ENCODE assay signal across 32 cellular contexts in the genomic region with DNA sequence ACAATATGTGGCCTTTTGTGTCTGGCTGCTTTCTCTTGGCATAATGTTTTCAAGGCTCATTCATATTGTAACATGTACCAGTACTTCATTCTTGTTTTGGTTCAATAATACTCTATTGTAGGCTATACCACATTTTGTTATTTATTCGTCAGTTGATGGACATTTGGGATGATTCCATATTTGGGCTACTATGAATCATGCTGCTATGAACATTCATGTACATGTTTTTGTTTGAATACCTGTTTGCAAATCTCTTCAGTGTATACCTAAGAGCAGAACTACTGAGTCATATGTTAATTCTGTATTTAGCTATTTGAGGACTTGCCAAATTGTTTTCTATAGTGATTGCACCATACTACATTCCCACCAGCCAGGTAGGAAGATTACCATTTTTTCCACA.
A peak's percentile ranks its signal among the peaks of the same experiment; 100 is the strongest.
DNase-seq lines count a peak whose midpoint lies in the region; ATAC-seq, FAIRE-seq and TF ChIP-seq lines count a peak whose summit lies in the region.
"Had no signal": no experiment of that assay in that cellular context is flagged by ENCODE, and none has a peak within 500 bp of the region (broad histone marks: within the 10 kb centered on the region; RNA-seq: fewer than 3 reads in every experiment).

No MANE protein-coding gene starts in this region.

- no peak for ATAC-seq in GM18870 (IDR thresholded peaks at IDR 0.05; ENCODE audit: unreplicated experiment)
- ATAC-seq: left lobe of liver; naive thymus-derived CD4-positive, alpha-beta T cell; Panc1 had no signal

- TF ChIP-seq CTCF in bronchial epithelial cell (IDR thresholded peaks at IDR 0.05; ENCODE audit: insufficient read depth, low read length, severe bottlenecking) = no peak
- no peak for TF ChIP-seq CTCF in neural cell (IDR thresholded peaks at IDR 0.05; ENCODE audit: poor library complexity, severe bottlenecking)

- peak overlapping the region; percentile 1 for H3K27ac Mint-ChIP-seq in activated T-cell treated with anti-CD3 and anti-CD28 coated beads, Interleukin-2, amount 50 U/mL, for 24 hours
- no peak overlapping the region for H3K27ac Mint-ChIP-seq in activated CD4-positive, alpha-beta T cell treated with anti-CD3 and anti-CD28 coated beads, Interleukin-2, amount 10 ng/mL, durations not matched to agents 24 days and 14 days
- H3K27ac Mint-ChIP-seq: activated naive CD4-positive, alpha-beta T cell treated with anti-CD3 and anti-CD28 coated beads for 36 hours; B cell; dendritic cell treated with granulocyte-macrophage colony-stimulating factor and Interleukin-4, amounts not matched to agents 40 ng/mL and 50 ng/mL, for 4 days; immature natural killer cell had no signal

- no peaks in the 10 kb centered on the region for H3K9me2 ChIP-seq in neural cell (ENCODE audit: insufficient read depth, low read length)

- no peaks in the 10 kb centered on the region for H3K79me2 ChIP-seq in neural cell (replicated peaks; ENCODE audit: insufficient read depth, low read length)

- no peak for TF ChIP-seq RAD21 in neural cell (conservative IDR thresholded peaks at IDR 0.05)

- no peak overlapping the region for H3K4me2 ChIP-seq in neural cell (ENCODE audit: low read length)

- no peaks in the 10 kb centered on the region for H3K9me3 ChIP-seq in neural cell (ENCODE audit: low read length)
- H3K9me3 ChIP-seq: tibial nerve had no signal

- H3K27ac ChIP-seq in neural cell (ENCODE audit: low read length) = peak overlapping the region; percentile 79
- H3K27ac ChIP-seq: tibial nerve, WERI-Rb-1 had no signal

- H3K27me3 ChIP-seq in bronchial epithelial cell (ENCODE audit: control insufficient read depth, insufficient read depth, low read length) (no peaks in the 10 kb centered on the region), neural cell (ENCODE audit: insufficient read depth, low read depth, low read length) (no peaks in the 10 kb centered on the region)
- H3K27me3 ChIP-seq: tibial nerve had no signal

- no peaks in the 10 kb centered on the region for H3K27me3 Mint-ChIP-seq in activated T-cell treated with anti-CD3 and anti-CD28 coated beads, Interleukin-2, amount 50 U/mL, for 24 hours
- no peaks in the 10 kb centered on the region for H3K27me3 Mint-ChIP-seq in activated CD4-positive, alpha-beta T cell treated with anti-CD3 and anti-CD28 coated beads, Interleukin-2, amount 10 ng/mL, durations not matched to agents 24 days and 14 days
- H3K27me3 Mint-ChIP-seq: B cell; dendritic cell treated with granulocyte-macrophage colony-stimulating factor and Interleukin-4, amounts not matched to agents 40 ng/mL and 50 ng/mL, for 4 days; naive thymus-derived CD4-positive, alpha-beta T cell had no signal

- H3K36me3 ChIP-seq in bronchial epithelial cell (ENCODE audit: control insufficient read depth, insufficient read depth, low read length) (no peaks in the 10 kb centered on the region), neural cell (ENCODE audit: insufficient read depth, low read length) (no peaks in the 10 kb centered on the region)
- H3K36me3 ChIP-seq: tibial nerve, WERI-Rb-1 had no signal

- H2AFZ ChIP-seq in neural cell (ENCODE audit: low read depth, low read length) = no peak overlapping the region

- intact Hi-C loops in activated CD4-positive, alpha-beta T cell treated with anti-CD3 and anti-CD28 coated beads, Interleukin-2, amount 10 ng/mL, durations not matched to agents 24 days and 14 days (cut with micrococcal nuclease) = no loop called here

- H3F3A ChIP-seq in neural cell (ENCODE audit: insufficient read depth, low read length, poor library complexity, severe bottlenecking) = peaks cover 4% of the 10 kb centered on the region

- H3K9ac ChIP-seq in neural cell (ENCODE audit: low read length) = no peak overlapping the region

- H4K20me1 ChIP-seq in neural cell (ENCODE audit: insufficient read depth) = no peaks in the 10 kb centered on the region

- no peak overlapping the region for H3K4me3 ChIP-seq in bronchial epithelial cell (ENCODE audit: low read depth, low read length)
- H3K4me3 ChIP-seq in neural cell (ENCODE audit: low read length) = no peak overlapping the region
- H3K4me3 ChIP-seq: tibial nerve had no signal

- no peak overlapping the region for H3K4me3 Mint-ChIP-seq in activated T-cell treated with anti-CD3 and anti-CD28 coated beads, Interleukin-2, amount 50 U/mL, for 24 hours
- no peak overlapping the region for H3K4me3 Mint-ChIP-seq in activated CD4-positive, alpha-beta T cell treated with anti-CD3 and anti-CD28 coated beads, Interleukin-2, amount 10 ng/mL, durations not matched to agents 24 days and 14 days
- H3K4me3 Mint-ChIP-seq: activated naive CD4-positive, alpha-beta T cell treated with anti-CD3 and anti-CD28 coated beads for 36 hours; B cell; CD8-positive, alpha-beta memory T cell; dendritic cell treated with granulocyte-macrophage colony-stimulating factor and Interleukin-4, amounts not matched to agents 40 ng/mL and 50 ng/mL, for 4 days; immature natural killer cell; naive thymus-derived CD4-positive, alpha-beta T cell had no signal

- DNase-seq in activated T-cell treated with anti-CD3 and anti-CD28 coated beads, Interleukin-2, amount 50 U/mL, for 24 hours = no peak
- no peak for DNase-seq in activated T-cell treated with anti-CD3 and anti-CD28 coated beads for 4 hours
- peak; percentile 15 for DNase-seq in M059J (ENCODE audit: low read depth)
- peak; percentile 98 for DNase-seq in bronchial epithelial cell (ENCODE audit: low read depth)
- DNase-seq in activated CD4-positive, alpha-beta T cell treated with anti-CD3 and anti-CD28 coated beads, Interleukin-2, amount 10 ng/mL, durations not matched to agents 24 days and 14 days = no peak
- no peak for DNase-seq in activated CD4-positive, alpha-beta T cell treated with anti-CD3 and anti-CD28 coated beads, Interleukin-2, amount 50 U/mL, for 48 hours
- DNase-seq: activated naive CD4-positive, alpha-beta T cell treated with anti-CD3 and anti-CD28 coated beads for 36 hours; activated T-cell treated with anti-CD3 and anti-CD28 coated beads, Interleukin-2, amount 50 U/mL, for 1 hour; amniotic stem cell; caudate nucleus; CD8-positive, alpha-beta memory T cell; hypothalamus; immature natural killer cell; naive thymus-derived CD4-positive, alpha-beta T cell; NCI-H1092 treated with DMSO at 0.1 percent for 48 hours; NCI-H1930; NCI-H2227 treated with DMSO at 0.1 percent for 48 hours; NCI-H526 treated with DMSO at 0.1 percent for 48 hours; SIG-M5; small intestine; stimulated activated CD4-positive, alpha-beta T cell treated with anti-CD3 and anti-CD28 coated beads, Interleukin-1b, Interleukin-23, amount 100 ng/mL, for 48 hours; SW 1271; T1000; WERI-Rb-1 had no signal

- H3K36me3 Mint-ChIP-seq in activated T-cell treated with anti-CD3 and anti-CD28 coated beads, Interleukin-2, amount 50 U/mL, for 24 hours (ENCODE audit: low read depth) = peaks cover 18% of the 10 kb centered on the region
- H3K36me3 Mint-ChIP-seq in activated CD4-positive, alpha-beta T cell treated with anti-CD3 and anti-CD28 coated beads, Interleukin-2, amount 10 ng/mL, durations not matched to agents 24 days and 14 days (ENCODE audit: low read depth) = peaks cover 42% of the 10 kb centered on the region

- H3K4me1 Mint-ChIP-seq in activated T-cell treated with anti-CD3 and anti-CD28 coated beads, Interleukin-2, amount 50 U/mL, for 24 hours (ENCODE audit: low read depth) = peaks cover 46% of the 10 kb centered on the region
- peaks cover 45% of the 10 kb centered on the region for H3K4me1 Mint-ChIP-seq in activated CD4-positive, alpha-beta T cell treated with anti-CD3 and anti-CD28 coated beads, Interleukin-2, amount 10 ng/mL, durations not matched to agents 24 days and 14 days

- peaks cover 4% of the 10 kb centered on the region for H3K9me3 Mint-ChIP-seq in activated T-cell treated with anti-CD3 and anti-CD28 coated beads, Interleukin-2, amount 50 U/mL, for 24 hours
- H3K9me3 Mint-ChIP-seq in activated CD4-positive, alpha-beta T cell treated with anti-CD3 and anti-CD28 coated beads, Interleukin-2, amount 10 ng/mL, durations not matched to agents 24 days and 14 days = peaks cover 7% of the 10 kb centered on the region
- H3K9me3 Mint-ChIP-seq: activated naive CD4-positive, alpha-beta T cell treated with anti-CD3 and anti-CD28 coated beads for 36 hours; dendritic cell treated with granulocyte-macrophage colony-stimulating factor and Interleukin-4, amounts not matched to agents 40 ng/mL and 50 ng/mL, for 4 days; immature natural killer cell had no signal

- no peak for TF ChIP-seq EP300 in neural cell (conservative IDR thresholded peaks at IDR 0.05; ENCODE audit: poor library complexity, severe bottlenecking)

- peak; percentile 62 for FAIRE-seq in bronchial epithelial cell (lab: Jason Lieb, UNC)
- FAIRE-seq: H54, small intestine had no signal

TF ChIP-seq in neural cell, 6 proteins besides CTCF, POLR2A, EP300 and RAD21:
- TF ChIP-seq MXI1 (conservative IDR thresholded peaks at IDR 0.05; ENCODE audit: poor library complexity, severe bottlenecking) = no peak

Comparison
In these comparisons a context has a peak if more than half of its experiments do, and no peak if none do; other contexts are left out.
1. DNase-seq: peak in M059J (single experiment) and bronchial epithelial cell (single experiment); none in activated T-cell treated with anti-CD3 and anti-CD28 coated beads, Interleukin-2, amount 50 U/mL, for 24 hours (single experiment), activated T-cell treated with anti-CD3 and anti-CD28 coated beads for 4 hours (single experiment), activated CD4-positive, alpha-beta T cell treated with anti-CD3 and anti-CD28 coated beads, Interleukin-2, amount 10 ng/mL, durations not matched to agents 24 days and 14 days (single experiment) and activated CD4-positive, alpha-beta T cell treated with anti-CD3 and anti-CD28 coated beads, Interleukin-2, amount 50 U/mL, for 48 hours (0 of 2).